In the genomic region with DNA sequence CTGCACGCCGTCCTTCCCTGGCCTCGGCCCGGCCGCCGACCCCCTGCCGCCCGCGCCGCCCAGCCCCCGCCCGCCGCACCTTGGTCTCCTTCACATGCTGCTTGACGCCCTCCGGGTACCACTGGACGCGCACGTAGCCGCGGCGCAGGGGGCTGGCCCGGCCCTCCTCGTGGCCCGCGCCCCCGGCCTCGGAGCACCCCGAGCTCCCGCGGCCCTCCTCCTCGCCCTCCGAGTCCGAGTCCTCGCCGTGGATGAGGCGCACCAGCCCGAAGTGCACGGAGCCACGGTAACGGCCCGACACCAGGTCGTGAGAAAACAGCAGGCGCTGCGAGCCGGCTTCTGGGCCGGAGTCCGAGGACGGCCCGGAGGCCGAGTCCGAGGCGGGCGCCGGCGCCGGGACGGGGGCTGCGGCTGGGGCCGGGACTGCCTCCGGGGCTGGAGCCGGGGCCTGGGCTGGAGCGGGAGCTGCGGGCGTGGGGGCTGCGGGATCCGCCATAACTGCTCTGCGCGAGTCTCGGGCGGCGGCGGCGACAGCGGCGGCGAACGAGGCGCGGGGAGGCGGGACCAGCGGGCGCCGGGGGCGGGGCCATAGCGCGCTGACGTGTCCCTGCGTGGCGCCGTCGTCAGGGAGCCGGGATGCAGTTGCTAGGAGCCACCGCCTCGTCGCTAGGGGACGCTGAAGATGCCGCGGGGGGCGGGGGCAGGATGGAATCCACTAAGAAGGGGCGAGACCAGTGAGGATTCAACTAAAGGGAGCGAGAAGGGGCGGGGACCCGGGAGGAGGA, we compare ENCODE assay signal across 1 cellular context.
TF ChIP-seq lines count a peak whose summit lies in the region.

A gene (minus strand): TSS at position 507 of the 785 bp plus-strand sequence. CDS start 11 bp downstream, at position 496.

TF ChIP-seq in HEK293, 187 proteins besides CTCF, POLR2A, EP300 and RAD21 (continued from another document and continues in another):
- TF ChIP-seq, protein P1, sequence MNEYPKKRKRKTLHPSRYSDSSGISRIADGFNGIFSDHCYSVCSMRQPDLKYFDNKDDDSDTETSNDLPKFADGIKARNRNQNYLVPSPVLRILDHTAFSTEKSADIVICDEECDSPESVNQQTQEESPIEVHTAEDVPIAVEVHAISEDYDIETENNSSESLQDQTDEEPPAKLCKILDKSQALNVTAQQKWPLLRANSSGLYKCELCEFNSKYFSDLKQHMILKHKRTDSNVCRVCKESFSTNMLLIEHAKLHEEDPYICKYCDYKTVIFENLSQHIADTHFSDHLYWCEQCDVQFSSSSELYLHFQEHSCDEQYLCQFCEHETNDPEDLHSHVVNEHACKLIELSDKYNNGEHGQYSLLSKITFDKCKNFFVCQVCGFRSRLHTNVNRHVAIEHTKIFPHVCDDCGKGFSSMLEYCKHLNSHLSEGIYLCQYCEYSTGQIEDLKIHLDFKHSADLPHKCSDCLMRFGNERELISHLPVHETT (tag by site-specific recombination; IDR thresholded peaks at IDR 0.05), result no peak
- TF ChIP-seq, protein P2, sequence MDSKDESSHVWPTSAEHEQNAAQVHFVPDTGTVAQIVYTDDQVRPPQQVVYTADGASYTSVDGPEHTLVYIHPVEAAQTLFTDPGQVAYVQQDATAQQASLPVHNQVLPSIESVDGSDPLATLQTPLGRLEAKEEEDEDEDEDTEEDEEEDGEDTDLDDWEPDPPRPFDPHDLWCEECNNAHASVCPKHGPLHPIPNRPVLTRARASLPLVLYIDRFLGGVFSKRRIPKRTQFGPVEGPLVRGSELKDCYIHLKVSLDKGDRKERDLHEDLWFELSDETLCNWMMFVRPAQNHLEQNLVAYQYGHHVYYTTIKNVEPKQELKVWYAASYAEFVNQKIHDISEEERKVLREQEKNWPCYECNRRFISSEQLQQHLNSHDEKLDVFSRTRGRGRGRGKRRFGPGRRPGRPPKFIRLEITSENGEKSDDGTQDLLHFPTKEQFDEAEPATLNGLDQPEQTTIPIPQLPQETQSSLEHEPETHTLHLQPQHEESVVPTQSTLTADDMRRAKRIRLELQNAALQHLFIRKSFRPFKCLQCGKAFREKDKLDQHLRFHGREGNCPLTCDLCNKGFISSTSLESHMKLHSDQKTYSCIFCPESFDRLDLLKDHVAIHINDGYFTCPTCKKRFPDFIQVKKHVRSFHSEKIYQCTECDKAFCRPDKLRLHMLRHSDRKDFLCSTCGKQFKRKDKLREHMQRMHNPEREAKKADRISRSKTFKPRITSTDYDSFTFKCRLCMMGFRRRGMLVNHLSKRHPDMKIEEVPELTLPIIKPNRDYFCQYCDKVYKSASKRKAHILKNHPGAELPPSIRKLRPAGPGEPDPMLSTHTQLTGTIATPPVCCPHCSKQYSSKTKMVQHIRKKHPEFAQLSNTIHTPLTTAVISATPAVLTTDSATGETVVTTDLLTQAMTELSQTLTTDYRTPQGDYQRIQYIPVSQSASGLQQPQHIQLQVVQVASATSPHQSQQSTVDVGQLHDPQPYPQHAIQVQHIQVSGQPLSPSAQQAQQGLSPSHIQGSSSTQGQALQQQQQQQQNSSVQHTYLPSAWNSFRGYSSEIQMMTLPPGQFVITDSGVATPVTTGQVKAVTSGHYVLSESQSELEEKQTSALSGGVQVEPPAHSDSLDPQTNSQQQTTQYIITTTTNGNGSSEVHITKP (tag by site-specific recombination; IDR thresholded peaks at IDR 0.05), result no peak
- TF ChIP-seq ZNF514 (tag by site-specific recombination; IDR thresholded peaks at IDR 0.05) (no peak), ZFP37 (tag by site-specific recombination; IDR thresholded peaks at IDR 0.05) (no peak), KLF9 (tag by site-specific recombination; IDR thresholded peaks at IDR 0.05; ENCODE audit: low read depth) (peak; percentile 83), ZNF747 (tag by site-specific recombination; IDR thresholded peaks at IDR 0.05) (no peak), ZNF555 (tag by site-specific recombination; conservative IDR thresholded peaks at IDR 0.05) (no peak), HOXC10 (CRISPR knock-in tag; IDR thresholded peaks at IDR 0.05) (no peak), MYNN (tag by site-specific recombination; IDR thresholded peaks at IDR 0.05; ENCODE audit: borderline replicate concordance) (peak; percentile 96), BCL11A (tag by site-specific recombination; IDR thresholded peaks at IDR 0.05; ENCODE audit: low read depth) (no peak), ZNF837 (tag by site-specific recombination; IDR thresholded peaks at IDR 0.05) (no peak), SALL2 (tag by site-specific recombination; IDR thresholded peaks at IDR 0.05; ENCODE audit: borderline replicate concordance) (no peak), SP2 (tag by site-specific recombination; IDR thresholded peaks at IDR 0.05) (peak; percentile 83), ZNF302 (tag by site-specific recombination; IDR thresholded peaks at IDR 0.05; ENCODE audit: low read depth) (no peak), ZFP69B (tag by site-specific recombination; IDR thresholded peaks at IDR 0.05) (no peak), ZNF214 (tag by site-specific recombination; IDR thresholded peaks at IDR 0.05; ENCODE audit: borderline replicate concordance) (no peak), ZNF629 (tag by site-specific recombination; IDR thresholded peaks at IDR 0.05) (peak; percentile 61), ZFP41 (tag by site-specific recombination; IDR thresholded peaks at IDR 0.05; ENCODE audit: borderline replicate concordance) (no peak), SETDB1 (IDR thresholded peaks at IDR 0.05; ENCODE audit: insufficient read length, low read length) (no peak), ZNF394 (tag by site-specific recombination; IDR thresholded peaks at IDR 0.05; ENCODE audit: borderline replicate concordance) (no peak), ZNF423 (tag by site-specific recombination; IDR thresholded peaks at IDR 0.05) (no peak), KLF16 (tag by site-specific recombination; IDR thresholded peaks at IDR 0.05) (no peak; the same call in 1 of the 2 replicates), HOXA7 (CRISPR knock-in tag; IDR thresholded peaks at IDR 0.05; ENCODE audit: borderline replicate concordance) (no peak), ZNF157 (tag by site-specific recombination; IDR thresholded peaks at IDR 0.05) (no peak), ZNF473 (tag by site-specific recombination; IDR thresholded peaks at IDR 0.05) (no peak)
- TF ChIP-seq, protein P3, sequence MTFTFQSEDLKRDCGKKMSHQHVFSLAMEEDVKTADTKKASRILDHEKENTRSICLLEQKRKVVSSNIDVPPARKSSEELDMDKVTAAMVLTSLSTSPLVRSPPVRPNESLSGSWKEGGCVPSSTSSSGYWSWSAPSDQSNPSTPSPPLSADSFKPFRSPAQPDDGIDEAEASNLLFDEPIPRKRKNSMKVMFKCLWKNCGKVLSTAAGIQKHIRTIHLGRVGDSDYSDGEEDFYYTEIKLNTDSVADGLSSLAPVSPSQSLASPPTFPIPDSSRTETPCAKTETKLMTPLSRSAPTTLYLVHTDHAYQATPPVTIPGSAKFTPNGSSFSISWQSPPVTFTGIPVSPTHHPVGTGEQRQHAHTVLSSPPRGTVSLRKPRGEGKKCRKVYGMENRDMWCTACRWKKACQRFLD (tag by site-specific recombination; IDR thresholded peaks at IDR 0.05), result no peak
- TF ChIP-seq, protein P4, sequence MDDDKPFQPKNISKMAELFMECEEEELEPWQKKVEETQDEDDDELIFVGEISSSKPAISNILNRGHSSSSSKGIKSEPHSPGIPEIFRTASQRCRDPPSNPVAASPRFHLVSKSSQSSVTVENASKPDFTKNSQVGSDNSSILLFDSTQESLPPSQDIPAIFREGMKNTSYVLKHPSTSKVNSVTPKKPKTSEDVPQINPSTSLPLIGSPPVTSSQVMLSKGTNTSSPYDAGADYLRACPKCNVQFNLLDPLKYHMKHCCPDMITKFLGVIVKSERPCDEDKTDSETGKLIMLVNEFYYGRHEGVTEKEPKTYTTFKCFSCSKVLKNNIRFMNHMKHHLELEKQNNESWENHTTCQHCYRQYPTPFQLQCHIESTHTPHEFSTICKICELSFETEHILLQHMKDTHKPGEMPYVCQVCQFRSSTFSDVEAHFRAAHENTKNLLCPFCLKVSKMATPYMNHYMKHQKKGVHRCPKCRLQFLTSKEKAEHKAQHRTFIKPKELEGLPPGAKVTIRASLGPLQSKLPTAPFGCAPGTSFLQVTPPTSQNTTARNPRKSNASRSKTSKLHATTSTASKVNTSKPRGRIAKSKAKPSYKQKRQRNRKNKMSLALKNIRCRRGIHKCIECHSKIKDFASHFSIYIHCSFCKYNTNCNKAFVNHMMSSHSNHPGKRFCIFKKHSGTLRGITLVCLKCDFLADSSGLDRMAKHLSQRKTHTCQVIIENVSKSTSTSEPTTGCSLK (tag by site-specific recombination; IDR thresholded peaks at IDR 0.05), result no peak
- TF ChIP-seq, protein P5, sequence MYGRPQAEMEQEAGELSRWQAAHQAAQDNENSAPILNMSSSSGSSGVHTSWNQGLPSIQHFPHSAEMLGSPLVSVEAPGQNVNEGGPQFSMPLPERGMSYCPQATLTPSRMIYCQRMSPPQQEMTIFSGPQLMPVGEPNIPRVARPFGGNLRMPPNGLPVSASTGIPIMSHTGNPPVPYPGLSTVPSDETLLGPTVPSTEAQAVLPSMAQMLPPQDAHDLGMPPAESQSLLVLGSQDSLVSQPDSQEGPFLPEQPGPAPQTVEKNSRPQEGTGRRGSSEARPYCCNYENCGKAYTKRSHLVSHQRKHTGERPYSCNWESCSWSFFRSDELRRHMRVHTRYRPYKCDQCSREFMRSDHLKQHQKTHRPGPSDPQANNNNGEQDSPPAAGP (tag by site-specific recombination; IDR thresholded peaks at IDR 0.05), result no peak
- TF ChIP-seq, protein P6, sequence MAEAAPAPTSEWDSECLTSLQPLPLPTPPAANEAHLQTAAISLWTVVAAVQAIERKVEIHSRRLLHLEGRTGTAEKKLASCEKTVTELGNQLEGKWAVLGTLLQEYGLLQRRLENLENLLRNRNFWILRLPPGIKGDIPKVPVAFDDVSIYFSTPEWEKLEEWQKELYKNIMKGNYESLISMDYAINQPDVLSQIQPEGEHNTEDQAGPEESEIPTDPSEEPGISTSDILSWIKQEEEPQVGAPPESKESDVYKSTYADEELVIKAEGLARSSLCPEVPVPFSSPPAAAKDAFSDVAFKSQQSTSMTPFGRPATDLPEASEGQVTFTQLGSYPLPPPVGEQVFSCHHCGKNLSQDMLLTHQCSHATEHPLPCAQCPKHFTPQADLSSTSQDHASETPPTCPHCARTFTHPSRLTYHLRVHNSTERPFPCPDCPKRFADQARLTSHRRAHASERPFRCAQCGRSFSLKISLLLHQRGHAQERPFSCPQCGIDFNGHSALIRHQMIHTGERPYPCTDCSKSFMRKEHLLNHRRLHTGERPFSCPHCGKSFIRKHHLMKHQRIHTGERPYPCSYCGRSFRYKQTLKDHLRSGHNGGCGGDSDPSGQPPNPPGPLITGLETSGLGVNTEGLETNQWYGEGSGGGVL (tag by site-specific recombination; IDR thresholded peaks at IDR 0.05), result no peak
- TF ChIP-seq, protein P7, sequence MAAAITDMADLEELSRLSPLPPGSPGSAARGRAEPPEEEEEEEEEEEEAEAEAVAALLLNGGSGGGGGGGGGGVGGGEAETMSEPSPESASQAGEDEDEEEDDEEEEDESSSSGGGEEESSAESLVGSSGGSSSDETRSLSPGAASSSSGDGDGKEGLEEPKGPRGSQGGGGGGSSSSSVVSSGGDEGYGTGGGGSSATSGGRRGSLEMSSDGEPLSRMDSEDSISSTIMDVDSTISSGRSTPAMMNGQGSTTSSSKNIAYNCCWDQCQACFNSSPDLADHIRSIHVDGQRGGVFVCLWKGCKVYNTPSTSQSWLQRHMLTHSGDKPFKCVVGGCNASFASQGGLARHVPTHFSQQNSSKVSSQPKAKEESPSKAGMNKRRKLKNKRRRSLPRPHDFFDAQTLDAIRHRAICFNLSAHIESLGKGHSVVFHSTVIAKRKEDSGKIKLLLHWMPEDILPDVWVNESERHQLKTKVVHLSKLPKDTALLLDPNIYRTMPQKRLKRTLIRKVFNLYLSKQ (tag by site-specific recombination; IDR thresholded peaks at IDR 0.05; ENCODE audit: borderline replicate concordance), result no peak
- TF ChIP-seq, protein P8, sequence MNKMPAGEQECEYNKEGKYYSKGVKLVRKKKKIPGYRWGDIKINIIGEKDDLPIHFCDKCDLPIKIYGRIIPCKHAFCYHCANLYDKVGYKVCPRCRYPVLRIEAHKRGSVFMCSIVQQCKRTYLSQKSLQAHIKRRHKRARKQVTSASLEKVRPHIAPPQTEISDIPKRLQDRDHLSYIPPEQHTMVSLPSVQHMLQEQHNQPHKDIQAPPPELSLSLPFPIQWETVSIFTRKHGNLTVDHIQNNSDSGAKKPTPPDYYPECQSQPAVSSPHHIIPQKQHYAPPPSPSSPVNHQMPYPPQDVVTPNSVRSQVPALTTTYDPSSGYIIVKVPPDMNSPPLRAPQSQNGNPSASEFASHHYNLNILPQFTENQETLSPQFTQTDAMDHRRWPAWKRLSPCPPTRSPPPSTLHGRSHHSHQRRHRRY (tag by site-specific recombination; IDR thresholded peaks at IDR 0.05), result no peak
- TF ChIP-seq, protein P9, sequence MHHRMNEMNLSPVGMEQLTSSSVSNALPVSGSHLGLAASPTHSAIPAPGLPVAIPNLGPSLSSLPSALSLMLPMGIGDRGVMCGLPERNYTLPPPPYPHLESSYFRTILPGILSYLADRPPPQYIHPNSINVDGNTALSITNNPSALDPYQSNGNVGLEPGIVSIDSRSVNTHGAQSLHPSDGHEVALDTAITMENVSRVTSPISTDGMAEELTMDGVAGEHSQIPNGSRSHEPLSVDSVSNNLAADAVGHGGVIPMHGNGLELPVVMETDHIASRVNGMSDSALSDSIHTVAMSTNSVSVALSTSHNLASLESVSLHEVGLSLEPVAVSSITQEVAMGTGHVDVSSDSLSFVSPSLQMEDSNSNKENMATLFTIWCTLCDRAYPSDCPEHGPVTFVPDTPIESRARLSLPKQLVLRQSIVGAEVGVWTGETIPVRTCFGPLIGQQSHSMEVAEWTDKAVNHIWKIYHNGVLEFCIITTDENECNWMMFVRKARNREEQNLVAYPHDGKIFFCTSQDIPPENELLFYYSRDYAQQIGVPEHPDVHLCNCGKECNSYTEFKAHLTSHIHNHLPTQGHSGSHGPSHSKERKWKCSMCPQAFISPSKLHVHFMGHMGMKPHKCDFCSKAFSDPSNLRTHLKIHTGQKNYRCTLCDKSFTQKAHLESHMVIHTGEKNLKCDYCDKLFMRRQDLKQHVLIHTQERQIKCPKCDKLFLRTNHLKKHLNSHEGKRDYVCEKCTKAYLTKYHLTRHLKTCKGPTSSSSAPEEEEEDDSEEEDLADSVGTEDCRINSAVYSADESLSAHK (tag by site-specific recombination; IDR thresholded peaks at IDR 0.05), result no peak
- TF ChIP-seq, protein P10, sequence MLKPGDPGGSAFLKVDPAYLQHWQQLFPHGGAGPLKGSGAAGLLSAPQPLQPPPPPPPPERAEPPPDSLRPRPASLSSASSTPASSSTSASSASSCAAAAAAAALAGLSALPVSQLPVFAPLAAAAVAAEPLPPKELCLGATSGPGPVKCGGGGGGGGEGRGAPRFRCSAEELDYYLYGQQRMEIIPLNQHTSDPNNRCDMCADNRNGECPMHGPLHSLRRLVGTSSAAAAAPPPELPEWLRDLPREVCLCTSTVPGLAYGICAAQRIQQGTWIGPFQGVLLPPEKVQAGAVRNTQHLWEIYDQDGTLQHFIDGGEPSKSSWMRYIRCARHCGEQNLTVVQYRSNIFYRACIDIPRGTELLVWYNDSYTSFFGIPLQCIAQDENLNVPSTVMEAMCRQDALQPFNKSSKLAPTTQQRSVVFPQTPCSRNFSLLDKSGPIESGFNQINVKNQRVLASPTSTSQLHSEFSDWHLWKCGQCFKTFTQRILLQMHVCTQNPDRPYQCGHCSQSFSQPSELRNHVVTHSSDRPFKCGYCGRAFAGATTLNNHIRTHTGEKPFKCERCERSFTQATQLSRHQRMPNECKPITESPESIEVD (tag by site-specific recombination; IDR thresholded peaks at IDR 0.05), result no peak
